ENCODE assay signal across 22 cellular contexts in the genomic region with DNA sequence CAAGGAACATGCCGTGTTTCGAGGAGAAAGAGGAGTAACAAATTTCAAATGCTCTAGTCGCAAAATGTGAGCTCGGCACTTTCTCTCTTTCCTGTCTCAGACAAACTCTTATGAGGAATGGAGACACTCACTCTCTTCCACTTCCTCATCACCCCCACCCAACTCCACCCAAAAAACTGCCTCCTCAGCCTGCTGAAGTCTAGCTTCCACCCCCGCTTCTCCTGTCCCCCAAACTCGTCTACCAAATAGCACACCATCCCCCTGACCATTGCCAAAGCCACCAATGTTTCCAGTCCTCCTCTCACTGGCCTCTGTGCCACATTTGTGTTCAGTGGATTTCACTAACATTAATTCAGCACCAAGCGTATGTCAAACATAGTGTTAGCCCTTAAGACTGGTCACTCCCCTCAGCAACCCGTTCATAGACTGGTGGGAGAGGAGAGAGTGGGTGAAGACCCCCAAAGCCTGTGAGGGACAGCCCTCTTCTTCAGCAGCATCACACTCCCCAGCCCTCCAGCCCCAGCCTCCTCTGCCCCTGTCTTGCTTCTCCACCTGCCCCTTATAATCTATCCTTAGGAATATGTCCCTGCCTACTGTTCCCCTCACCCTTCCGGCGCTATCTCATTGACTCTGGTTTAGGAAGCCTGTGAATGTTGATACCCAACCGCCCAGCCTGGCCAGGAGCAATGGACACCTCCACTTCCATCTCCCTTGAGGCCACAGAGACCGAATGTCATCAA.
"Had no signal": no experiment of that assay in that cellular context is flagged by ENCODE, and none has a peak within 500 bp of the region (broad histone marks: within the 10 kb centered on the region; RNA-seq: fewer than 3 reads in every experiment).

No MANE protein-coding gene starts in this region.

- H3K27me3 ChIP-seq: adrenal gland, left lung, ovary, thyroid gland, upper lobe of right lung had no signal

- H3K4me1 ChIP-seq: adrenal gland, left lung, psoas muscle, thyroid gland, upper lobe of right lung had no signal

- H3K4me3 ChIP-seq: adrenal gland, left lung, ovary, psoas muscle, thyroid gland, upper lobe of right lung had no signal

- H3K4me1 Mint-ChIP-seq: natural killer cell, T-cell, WTC11 had no signal

- H3K4me3 Mint-ChIP-seq: activated naive CD8-positive, alpha-beta T cell; activated T-cell treated with anti-CD3 and anti-CD28 coated beads, Interleukin-2, amount 50 U/mL, for 72 hours; natural killer cell; T-cell; T-helper 2 cell treated with Interferon-gamma antibody and Interleukin-4, amounts not matched to agents 5 μg/mL and 100 μg/mL, for 36 hours; WTC11 had no signal

- H3K27me3 Mint-ChIP-seq: activated naive CD8-positive, alpha-beta T cell had no signal

- H3K27ac ChIP-seq: adrenal gland, left lung, ovary, psoas muscle, thyroid gland, upper lobe of right lung had no signal

- H3K27ac Mint-ChIP-seq: activated naive CD8-positive, alpha-beta T cell; activated T-cell treated with anti-CD3 and anti-CD28 coated beads, Interleukin-2, amount 50 U/mL, for 72 hours; natural killer cell; T-cell; T-helper 2 cell treated with Interferon-gamma antibody and Interleukin-4, amounts not matched to agents 5 μg/mL and 100 μg/mL, for 36 hours; WTC11 had no signal

- H3K36me3 ChIP-seq: adrenal gland, left lung, ovary, thyroid gland, upper lobe of right lung had no signal

- DNase-seq: activated gamma-delta T cell treated with Interleukin-2 at 50 U/mL for 16 hours; activated T-cell treated with anti-CD3 and anti-CD28 coated beads, Interleukin-2, amount 50 U/mL, for 72 hours; adrenal gland; cortex of kidney; erythroblast; foreskin melanocyte; left lung; midbrain; natural killer cell; ovary; psoas muscle; right cardiac atrium; stimulated activated CD4-positive, alpha-beta T cell treated with anti-CD3 and anti-CD28 coated beads, Interleukin-12 subunit alpha, Interleukin-12 subunit beta, amount 100 ng/mL, for 4 hours; stimulated activated CD4-positive, alpha-beta T cell treated with anti-CD3 and anti-CD28 coated beads, Interleukin-4, amount 100 ng/mL, for 4 hours; stimulated activated naive CD8-positive, alpha-beta T cell treated with anti-CD3 and anti-CD28 coated beads, Interleukin-15, Interleukin-2, amounts not matched to agents 100 U/mL and 50 U/mL, for 24 hours; T-cell; thyroid gland; upper lobe of right lung had no signal

- H3K9me3 Mint-ChIP-seq: activated T-cell treated with anti-CD3 and anti-CD28 coated beads, Interleukin-2, amount 50 U/mL, for 72 hours; natural killer cell; T-cell; T-helper 2 cell treated with Interferon-gamma antibody and Interleukin-4, amounts not matched to agents 5 μg/mL and 100 μg/mL, for 36 hours had no signal

- H3K36me3 Mint-ChIP-seq: activated naive CD8-positive, alpha-beta T cell; natural killer cell; T-cell; WTC11 had no signal

- ATAC-seq: activated T-cell treated with anti-CD3 and anti-CD28 coated beads, Interleukin-2, amount 50 U/mL, for 72 hours; left lung; natural killer cell; psoas muscle; right cardiac atrium; SK-N-SH treated with all-trans-retinoic acid at 6 μM for 48 hours; stimulated activated naive CD8-positive, alpha-beta T cell treated with anti-CD3 and anti-CD28 coated beads, Interleukin-15, Interleukin-2, amounts not matched to agents 100 U/mL and 50 U/mL, for 24 hours; T-cell; upper lobe of right lung; WTC11 had no signal

- H3K9me3 ChIP-seq: adrenal gland, left lung, ovary, psoas muscle, thyroid gland, upper lobe of right lung had no signal
